In the genomic region with DNA sequence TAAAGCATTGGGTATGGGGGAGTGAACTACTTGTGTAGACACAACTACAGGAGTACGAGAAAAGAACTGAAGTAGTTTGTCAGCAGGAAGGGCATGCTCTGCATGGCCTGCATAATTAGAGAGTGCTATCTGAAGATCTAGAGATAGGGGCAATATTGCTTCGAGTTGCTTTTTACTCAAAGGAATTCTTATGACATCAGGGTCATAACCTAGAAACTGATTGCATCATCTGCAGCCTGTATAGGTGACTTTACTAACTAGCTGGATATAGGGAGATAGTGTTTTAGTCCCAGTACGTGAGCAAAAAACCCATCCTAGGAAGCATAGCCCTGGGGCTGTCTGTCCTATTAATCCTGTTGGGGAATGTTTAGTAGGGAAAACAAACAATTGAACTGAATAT, we compare ENCODE assay signal across 1 cellular context.
A peak's percentile ranks its signal among the peaks of the same experiment; 100 is the strongest.
TF ChIP-seq lines count a peak whose summit lies in the region.

No MANE protein-coding gene starts in this region.

TF ChIP-seq in IMR-90, 13 proteins besides CTCF, POLR2A, EP300 and RAD21:
- TF ChIP-seq, protein P1, sequence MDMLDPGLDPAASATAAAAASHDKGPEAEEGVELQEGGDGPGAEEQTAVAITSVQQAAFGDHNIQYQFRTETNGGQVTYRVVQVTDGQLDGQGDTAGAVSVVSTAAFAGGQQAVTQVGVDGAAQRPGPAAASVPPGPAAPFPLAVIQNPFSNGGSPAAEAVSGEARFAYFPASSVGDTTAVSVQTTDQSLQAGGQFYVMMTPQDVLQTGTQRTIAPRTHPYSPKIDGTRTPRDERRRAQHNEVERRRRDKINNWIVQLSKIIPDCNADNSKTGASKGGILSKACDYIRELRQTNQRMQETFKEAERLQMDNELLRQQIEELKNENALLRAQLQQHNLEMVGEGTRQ (IDR thresholded peaks at IDR 0.05; ENCODE audit: low read depth, low read length): no peak
- 0 out of 2 replicates have a peak, but pooled peaks have one; percentile 25 for TF ChIP-seq CEBPB (IDR thresholded peaks at IDR 0.05; ENCODE audit: low read depth, low read length)
